7 cellular contexts compared by ENCODE assay signal in genomic region chr2:60417200-60417599, GRCh38.
DNase-seq lines count a peak whose midpoint lies in the region; ATAC-seq, FAIRE-seq and TF ChIP-seq lines count a peak whose summit lies in the region.
"Not testable (repeated sequence)": the region's sequence is repeated elsewhere in the genome, so short reads cannot be mapped to it uniquely, and the experiment has no call there.

No MANE protein-coding gene starts in this region.

- not testable (repeated sequence) for H3K23ac ChIP-seq in H9 (ENCODE audit: insufficient read length, low read depth, low read length); H1 (ENCODE audit: insufficient read length)

- not testable (repeated sequence) for TF ChIP-seq POLR2A in H1 (IDR thresholded peaks at IDR 0.05; ENCODE audit: control extremely low read depth in 1 of 2, low read depth in 2 of 2, low read length in 2 of 2)

- H3K27ac Mint-ChIP-seq in H9, result peak overlapping the region in 1 of 3 experiments; percentile 34; a peak in 2 of 7 replicates
- H3K27ac Mint-ChIP-seq in memory B cell, result peak overlapping the region; percentile 45
- H3K27ac Mint-ChIP-seq in stimulated activated memory B cell treated with anti-CD40 and anti-IgM and Interleukin-4, amounts not matched to agents 10 μg/mL and 1 μg/mL and 100 μg/mL, for 72 hours, result peak overlapping the region; percentile 60

- H3K27me3 ChIP-seq in BLaER1 treated with 17β-estradiol and CSF1 and Interleukin-3, amounts not matched to agents 10 nM and 100 nM; H9 (ENCODE audit: insufficient read depth, low read length); NT2/D1 (ENCODE audit: insufficient read depth, insufficient read length); H1 (replicated peaks in 1 of 4; ENCODE audit: control insufficient read depth in 3 of 4, extremely low read depth in 1 of 4, insufficient read depth in 3 of 4, low read length in 3 of 4); iPS-15b (ENCODE audit: control insufficient read depth, insufficient read depth, low read length): not testable (repeated sequence)

- not testable (repeated sequence) for H3T11ph ChIP-seq in H9 (ENCODE audit: low read length)

- TF ChIP-seq CTCF in H9 (conservative IDR thresholded peaks at IDR 0.05); H1 (IDR thresholded peaks at IDR 0.05; ENCODE audit: control extremely low read depth in 1 of 3, insufficient read depth in 1 of 3, low read depth in 1 of 3, low read length in 3 of 3): not testable (repeated sequence)

- not testable (repeated sequence) for H2BK5ac ChIP-seq in H9 (ENCODE audit: insufficient read length, low read length)
- peak overlapping the region; percentile 47; the same call in 1 of the 2 replicates for H2BK5ac ChIP-seq in H1 (ENCODE audit: low read depth, low read length)

- H3K36me3 ChIP-seq in BLaER1 treated with 17β-estradiol and CSF1 and Interleukin-3, amounts not matched to agents 10 nM and 100 nM; NT2/D1 (ENCODE audit: insufficient read depth, insufficient read length, low read length); H1 (ENCODE audit: control insufficient read depth in 2 of 4, insufficient read depth in 4 of 4, low read length in 3 of 4); iPS-15b (ENCODE audit: control insufficient read depth, insufficient read depth, low read length): not testable (repeated sequence)

- peaks cover 23% of the 10 kb centered on the region for H3K27me3 Mint-ChIP-seq in H9 (ENCODE audit: low read depth)
- H3K27me3 Mint-ChIP-seq in memory B cell; stimulated activated memory B cell treated with anti-CD40 and anti-IgM and Interleukin-4, amounts not matched to agents 10 μg/mL and 1 μg/mL and 100 μg/mL, for 72 hours: not testable (repeated sequence)

- not testable (repeated sequence) for H2BK120ac ChIP-seq in H9 (ENCODE audit: low read depth, low read length, poor library complexity, severe bottlenecking)
- H2BK120ac ChIP-seq in H1 (replicated peaks; ENCODE audit: low read depth, low read length), result peak overlapping the region; percentile 25

- FAIRE-seq in H1 (lab: Jason Lieb, UNC), result not testable (repeated sequence)

- not testable (repeated sequence) for H2BK12ac ChIP-seq in H9 (ENCODE audit: insufficient read length, low read depth, low read length)
- 0 out of 2 replicates have a peak overlapping the region, but pooled peaks have one; percentile 5 for H2BK12ac ChIP-seq in H1 (ENCODE audit: low read depth, low read length)

- H3K4me3 Mint-ChIP-seq in H9, result peak overlapping the region; percentile 49 to 60; a peak in 3 of 5 replicates
- H3K4me3 Mint-ChIP-seq in memory B cell; stimulated activated memory B cell treated with anti-CD40 and anti-IgM and Interleukin-4, amounts not matched to agents 10 μg/mL and 1 μg/mL and 100 μg/mL, for 72 hours: not testable (repeated sequence)

- H2BK20ac ChIP-seq in H9 (ENCODE audit: low read depth, low read length, poor library complexity, severe bottlenecking), result not testable (repeated sequence)
- 0 out of 2 replicates have a peak overlapping the region, but pooled peaks have one; percentile 29 for H2BK20ac ChIP-seq in H1 (ENCODE audit: low read length)

- not testable (repeated sequence) for TF ChIP-seq EP300 in H1 (IDR thresholded peaks at IDR 0.05; ENCODE audit: borderline replicate concordance in 1 of 2, low read depth in 2 of 2, low read length in 2 of 2)

- not testable (repeated sequence) for H4K8ac ChIP-seq in H9 (replicated peaks; ENCODE audit: insufficient read length, low read depth, low read length); H1 (ENCODE audit: extremely low read depth, insufficient read depth, low read length)

- 0 out of 22 replicates have a peak overlapping the region, but pooled peaks of 1 of the 11 experiments have one; percentile 3 for H3K27ac ChIP-seq in BLaER1 treated with 17β-estradiol and CSF1 and Interleukin-3, amounts not matched to agents 10 nM and 100 nM
- H3K27ac ChIP-seq in H9 (ENCODE audit: insufficient read length, low read depth, low read length); H1 (ENCODE audit: low read depth, low read length): not testable (repeated sequence)

- H3K79me2 ChIP-seq in H9 (ENCODE audit: insufficient read depth, low read length); H1 (ENCODE audit: control insufficient read depth in 1 of 2, insufficient read depth in 2 of 2, low read length in 2 of 2): not testable (repeated sequence)

- not testable (repeated sequence) for H3K4ac ChIP-seq in H9 (ENCODE audit: low read depth, low read length); H1 (replicated peaks; ENCODE audit: insufficient read length, low read depth, low read length)

- POLR2A ChIA-PET in H1 (lab: Charles Lee; ENCODE audit: partially characterized antibody), result not testable (repeated sequence)

- H4K91ac ChIP-seq in H9 (ENCODE audit: insufficient read length, low read depth, low read length), result not testable (repeated sequence)
- H4K91ac ChIP-seq in H1 (replicated peaks; ENCODE audit: insufficient read length, low read length), result peak overlapping the region; percentile 17

- not testable (repeated sequence) for H3K56ac ChIP-seq in H9 (ENCODE audit: insufficient read length, low read depth, low read length); H1 (replicated peaks; ENCODE audit: insufficient read length, low read depth, low read length)

- H3K4me1 ChIP-seq in BLaER1 treated with 17β-estradiol and CSF1 and Interleukin-3, amounts not matched to agents 10 nM and 100 nM, result peaks cover 23 to 51% (median 44%) of the 10 kb centered on the region in 10 experiments
- peaks cover 10% of the 10 kb centered on the region; the same call in 1 of the 2 replicates for H3K4me1 ChIP-seq in H9 (ENCODE audit: insufficient read depth, low read length)
- not testable (repeated sequence) for H3K4me1 ChIP-seq in NT2/D1 (ENCODE audit: insufficient read depth, insufficient read length)
- peaks cover 0 to 14% (median 6%) of the 10 kb centered on the region in 4 experiments; a peak in 4 of 7 replicates for H3K4me1 ChIP-seq in H1 (replicated peaks in 1 of 4; ENCODE audit: control insufficient read depth in 3 of 4, insufficient read depth in 4 of 4, low read length in 3 of 4)
- H3K4me1 ChIP-seq in iPS-15b (ENCODE audit: control insufficient read depth, insufficient read depth, low read length), result peaks cover 19% of the 10 kb centered on the region

- not testable (repeated sequence) for H3K36me3 Mint-ChIP-seq in H9 (ENCODE audit: insufficient read depth in 1 of 3, low read depth in 3 of 3); memory B cell; stimulated activated memory B cell treated with anti-CD40 and anti-IgM and Interleukin-4, amounts not matched to agents 10 μg/mL and 1 μg/mL and 100 μg/mL, for 72 hours

- not testable (repeated sequence) for DNase-seq in H9; NT2/D1 (ENCODE audit: low read depth, low spot score); H1 (ENCODE audit: low read depth in 1 of 2, low spot score in 2 of 2); memory B cell (ENCODE audit: low spot score in 2 of 2)

- not testable (repeated sequence) for H2BK15ac ChIP-seq in H9 (ENCODE audit: low read depth, low read length); H1 (ENCODE audit: low read length)

- not testable (repeated sequence) for H3K18ac ChIP-seq in H9 (ENCODE audit: insufficient read length, low read depth, low read length)
- peak overlapping the region; percentile 40 for H3K18ac ChIP-seq in H1 (ENCODE audit: extremely low read depth, low read length)

- WGBS in H9 (ENCODE audit: extremely low coverage, insufficient read length, low lambda C conversion rate), result no CpG with 5 or more reads among the region's 1 CpG
- 83% methylated on average over 1 of the region's 1 CpG; no CpG with 5 or more reads in 1 of the 2 experiments for WGBS in H1 (ENCODE audit: extremely low coverage in 1 of 2, insufficient coverage in 1 of 2, insufficient read length in 1 of 2, insufficient replicate concordance in 2 of 2, low coverage in 1 of 2, low lambda C conversion rate in 2 of 2, missing lambda C conversion rate in 1 of 2), 2 experiments

- not testable (repeated sequence) for H3K14ac ChIP-seq in H9 (ENCODE audit: insufficient read depth, low read length); H1 (ENCODE audit: insufficient read length)

- not testable (repeated sequence) for TF ChIP-seq RAD21 in H1 (IDR thresholded peaks at IDR 0.05 in 1 of 2, conservative IDR thresholded peaks at IDR 0.05 in 1 of 2; ENCODE audit: low read depth in 2 of 2, low read length in 2 of 2)

- H3K4me3 ChIP-seq in BLaER1 treated with 17β-estradiol and CSF1 and Interleukin-3, amounts not matched to agents 10 nM and 100 nM; H1 (ENCODE audit: extremely low read depth in 1 of 4, insufficient read depth in 2 of 4, low read depth in 3 of 4, low read length in 4 of 4): not testable (repeated sequence)
- H3K4me3 ChIP-seq in NT2/D1 (ENCODE audit: insufficient read length, low read depth), result peak overlapping the region; percentile 27
- peak overlapping the region; percentile 45 for H3K4me3 ChIP-seq in iPS-15b (ENCODE audit: low read depth, low read length)

- not testable (repeated sequence) for H2AK5ac ChIP-seq in H9 (ENCODE audit: insufficient read length, low read length); H1 (ENCODE audit: low read depth, low read length)

- H3K23me2 ChIP-seq in H9 (ENCODE audit: insufficient read length, low read depth, low read length, poor library complexity, severe bottlenecking); H1 (ENCODE audit: low read depth, low read length): not testable (repeated sequence)

- H3K4me1 Mint-ChIP-seq in H9, result peaks cover 46 to 47% of the 10 kb centered on the region in 2 experiments
- H3K4me1 Mint-ChIP-seq in memory B cell, result peaks cover 24% of the 10 kb centered on the region
- peaks cover 45% of the 10 kb centered on the region for H3K4me1 Mint-ChIP-seq in stimulated activated memory B cell treated with anti-CD40 and anti-IgM and Interleukin-4, amounts not matched to agents 10 μg/mL and 1 μg/mL and 100 μg/mL, for 72 hours

- H4K20me1 ChIP-seq in BLaER1 treated with 17β-estradiol and CSF1 and Interleukin-3, amounts not matched to agents 10 nM and 100 nM; H9 (ENCODE audit: control insufficient read depth, insufficient read depth, insufficient read length); H1 (replicated peaks in 1 of 2; ENCODE audit: control insufficient read depth in 1 of 2, insufficient read depth in 2 of 2, low read length in 2 of 2): not testable (repeated sequence)

- peak overlapping the region in 6 of 11 experiments; percentile 39 to 76 (median 58); a peak in 11 of 22 replicates for H3K4me2 ChIP-seq in BLaER1 treated with 17β-estradiol and CSF1 and Interleukin-3, amounts not matched to agents 10 nM and 100 nM
- H3K4me2 ChIP-seq in H9 (ENCODE audit: insufficient read depth, insufficient read length, low read length) (peak overlapping the region; percentile 28), H1 (ENCODE audit: insufficient read depth in 1 of 2, low read depth in 2 of 2, low read length in 2 of 2) (peak overlapping the region; percentile 13 to 45; a peak in 3 of 4 replicates)

- CTCF ChIA-PET in H1 (lab: Charles Lee; ENCODE audit: partially characterized antibody), result not testable (repeated sequence)

- not testable (repeated sequence) for H4K5ac ChIP-seq in H9 (ENCODE audit: insufficient read length, low read depth, low read length); H1 (ENCODE audit: insufficient read length, low read depth, low read length)

- not testable (repeated sequence) for H2AFZ ChIP-seq in H9 (ENCODE audit: low read length); H1 (ENCODE audit: low read length)

- ATAC-seq in memory B cell (ENCODE audit: low read depth); stimulated activated memory B cell treated with anti-CD40 and anti-IgM and Interleukin-4, amounts not matched to agents 10 μg/mL and 1 μg/mL and 100 μg/mL, for 72 hours: not testable (repeated sequence)

- not testable (repeated sequence) for H3K79me1 ChIP-seq in H9 (ENCODE audit: insufficient read depth, low read depth, low read length, poor library complexity, severe bottlenecking); H1 (ENCODE audit: low read depth, low read length)

- H3K9me3 Mint-ChIP-seq in H9; memory B cell; stimulated activated memory B cell treated with anti-CD40 and anti-IgM and Interleukin-4, amounts not matched to agents 10 μg/mL and 1 μg/mL and 100 μg/mL, for 72 hours: not testable (repeated sequence)

- H3K9ac ChIP-seq in BLaER1 treated with 17β-estradiol and CSF1 and Interleukin-3, amounts not matched to agents 10 nM and 100 nM; NT2/D1 (ENCODE audit: insufficient read length, low read depth); H1 (replicated peaks in 1 of 4; ENCODE audit: extremely low read depth in 1 of 4, low read depth in 3 of 4, low read length in 3 of 4); iPS-15b (ENCODE audit: low read depth, low read length): not testable (repeated sequence)
- H3K9ac ChIP-seq in H9 (ENCODE audit: extremely low read depth, insufficient read length, low read length), result peak overlapping the region; percentile 29

- H3K9me3 ChIP-seq in BLaER1 treated with 17β-estradiol and CSF1 and Interleukin-3, amounts not matched to agents 10 nM and 100 nM (replicated peaks in 1 of 11), result peaks cover 7 to 17% (median 11%) of the 10 kb centered on the region in 11 experiments; a peak in 16 of 22 replicates
- not testable (repeated sequence) for H3K9me3 ChIP-seq in H9 (ENCODE audit: control insufficient read depth, low read depth, low read length); NT2/D1 (ENCODE audit: insufficient read depth, low read length); H1 (ENCODE audit: insufficient read depth in 2 of 2, low read depth in 1 of 2, low read length in 1 of 2); iPS-15b (ENCODE audit: control insufficient read depth, insufficient read depth, low read length)
